28 cellular contexts compared by ENCODE assay signal in the genomic region with DNA sequence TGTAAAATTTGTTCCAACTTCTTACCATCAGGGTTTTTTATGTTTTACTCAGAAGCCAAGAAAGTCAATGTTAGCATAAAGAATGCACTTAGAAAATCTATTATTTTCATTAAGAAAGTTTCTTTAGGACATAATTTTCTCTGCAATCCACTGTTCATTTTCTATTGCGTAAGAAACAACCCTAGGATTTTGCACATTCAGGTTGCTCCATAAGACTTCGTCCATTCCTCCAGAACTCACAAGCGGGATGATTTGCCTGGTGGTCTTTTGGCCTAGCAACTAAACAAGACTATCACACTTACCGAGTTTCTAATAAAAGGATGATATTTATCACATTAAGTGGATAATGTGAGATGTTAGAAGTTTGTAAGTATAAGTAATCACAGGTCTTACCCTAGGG.
"Had no signal": no experiment of that assay in that cellular context is flagged by ENCODE, and none has a peak within 500 bp of the region (broad histone marks: within the 10 kb centered on the region; RNA-seq: fewer than 3 reads in every experiment).

No MANE protein-coding gene starts in this region.

- H3K27me3 ChIP-seq: colonic mucosa, dorsolateral prefrontal cortex, esophagus muscularis mucosa, esophagus squamous epithelium, foreskin keratinocyte, gastrocnemius medialis, gastroesophageal sphincter, heart left ventricle, heart right ventricle had no signal

- H3K9me3 ChIP-seq: colonic mucosa, esophagus muscularis mucosa, esophagus squamous epithelium, gastrocnemius medialis, gastroesophageal sphincter had no signal

- H3K4me1 ChIP-seq: colonic mucosa, esophagus muscularis mucosa, esophagus squamous epithelium, gastrocnemius medialis, gastroesophageal sphincter, heart left ventricle, heart right ventricle had no signal

- FAIRE-seq: colon, endometrium, endothelial cell of umbilical vein, frontal cortex had no signal

- H3K4me3 ChIP-seq: colonic mucosa, coronary artery, dorsolateral prefrontal cortex, esophagus muscularis mucosa, esophagus squamous epithelium, gastrocnemius medialis, gastroesophageal sphincter, heart left ventricle, heart right ventricle had no signal

- ATAC-seq: effector memory CD8-positive, alpha-beta T cell; esophagus mucosa; foreskin keratinocyte; gastrocnemius medialis; gastroesophageal sphincter; heart left ventricle; heart right ventricle had no signal

- DNase-seq: colonic mucosa; cortex of kidney; dermis blood vessel endothelial cell; dorsolateral prefrontal cortex; effector CD4-positive, alpha-beta T cell; effector CD8-positive, alpha-beta T cell; effector memory CD4-positive, alpha-beta T cell; effector memory CD8-positive, alpha-beta T cell; endodermal cell; erythroblast; esophagus squamous epithelium; foreskin fibroblast; foreskin keratinocyte; foreskin melanocyte; gastrocnemius medialis; glutamatergic neuron; head of caudate nucleus; heart left ventricle; heart right ventricle had no signal

- H3K27ac ChIP-seq: colonic mucosa, coronary artery, dorsolateral prefrontal cortex, epithelial cell of prostate, esophagus muscularis mucosa, esophagus squamous epithelium, foreskin keratinocyte, gastrocnemius medialis, gastroesophageal sphincter, heart left ventricle, heart right ventricle had no signal

- H3K36me3 ChIP-seq: colonic mucosa, esophagus muscularis mucosa, esophagus squamous epithelium, gastrocnemius medialis, gastroesophageal sphincter, heart left ventricle, heart right ventricle had no signal
